ENCODE assay signal across 26 cellular contexts in genomic region chr20:47280228-47280627, GRCh38.
DNase-seq lines count a peak whose midpoint lies in the region; ATAC-seq, FAIRE-seq and TF ChIP-seq lines count a peak whose summit lies in the region.
"Had no signal": no experiment of that assay in that cellular context is flagged by ENCODE, and none has a peak within 500 bp of the region (broad histone marks: within the 10 kb centered on the region; RNA-seq: fewer than 3 reads in every experiment).

No MANE protein-coding gene starts in this region.

- H3K4me3 ChIP-seq in endodermal cell (ENCODE audit: low read length), result no peak overlapping the region
- H3K4me3 ChIP-seq: mucosa of descending colon, upper lobe of left lung had no signal

- no peak for ATAC-seq in activated T-cell treated with anti-CD3 and anti-CD28 coated beads, Interleukin-2, amount 50 U/mL, for 72 hours (replicated peaks in 1 of 2)
- ATAC-seq: activated CD8-positive, alpha-beta T cell treated with anti-CD3 and anti-CD28 coated beads, Interleukin-2, amount 10 ng/mL, durations not matched to agents 7 days and 5 days; foreskin keratinocyte; mucosa of descending colon; SK-N-SH treated with all-trans-retinoic acid at 6 μM for 48 hours had no signal

- no peaks in the 10 kb centered on the region for H3K4me1 ChIP-seq in endodermal cell (ENCODE audit: control insufficient read depth, insufficient read depth, low read length)

- no peak overlapping the region for H3K9ac ChIP-seq in endodermal cell (ENCODE audit: extremely low read depth, low read length, poor library complexity, severe bottlenecking)

- TF ChIP-seq CTCF in endodermal cell (conservative IDR thresholded peaks at IDR 0.05), result peak; percentile 16
- no peak for TF ChIP-seq CTCF in osteocyte (IDR thresholded peaks at IDR 0.05)

- no peaks in the 10 kb centered on the region for H3K27me3 Mint-ChIP-seq in activated T-cell treated with anti-CD3 and anti-CD28 coated beads, Interleukin-2, amount 50 U/mL, for 24 hours
- no peaks in the 10 kb centered on the region for H3K27me3 Mint-ChIP-seq in activated T-cell treated with anti-CD3 and anti-CD28 coated beads, Interleukin-2, amount 50 U/mL, for 72 hours (ENCODE audit: low read depth)
- H3K27me3 Mint-ChIP-seq in endodermal cell (ENCODE audit: insufficient read depth) (no peaks in the 10 kb centered on the region), osteocyte (ENCODE audit: unreplicated experiment) (no peaks in the 10 kb centered on the region)
- no peaks in the 10 kb centered on the region for H3K27me3 Mint-ChIP-seq in activated CD4-positive, alpha-beta memory T cell treated with anti-CD3 and anti-CD28 coated beads for 36 hours

- no peak overlapping the region for H3K4me3 Mint-ChIP-seq in activated T-cell treated with anti-CD3 and anti-CD28 coated beads, Interleukin-2, amount 50 U/mL, for 24 hours
- H3K4me3 Mint-ChIP-seq in activated T-cell treated with anti-CD3 and anti-CD28 coated beads, Interleukin-2, amount 50 U/mL, for 72 hours, result no peak overlapping the region
- H3K4me3 Mint-ChIP-seq in endodermal cell (no peak overlapping the region), osteocyte (ENCODE audit: unreplicated experiment) (no peak overlapping the region)
- no peak overlapping the region for H3K4me3 Mint-ChIP-seq in activated CD4-positive, alpha-beta memory T cell treated with anti-CD3 and anti-CD28 coated beads for 36 hours
- H3K4me3 Mint-ChIP-seq: activated CD8-positive, alpha-beta T cell treated with anti-CD3 and anti-CD28 coated beads, Interleukin-2, amount 10 ng/mL, durations not matched to agents 7 days and 5 days; T-helper 2 cell treated with Interferon-gamma antibody and Interleukin-4, amounts not matched to agents 5 μg/mL and 100 μg/mL, for 36 hours had no signal

- no peaks in the 10 kb centered on the region for H3K9me3 ChIP-seq in endodermal cell (ENCODE audit: control insufficient read depth, low read length)
- H3K9me3 ChIP-seq: mucosa of descending colon, upper lobe of left lung had no signal

- peaks cover 29% of the 10 kb centered on the region for H3K4me1 Mint-ChIP-seq in activated T-cell treated with anti-CD3 and anti-CD28 coated beads, Interleukin-2, amount 50 U/mL, for 24 hours (ENCODE audit: low read depth)
- peaks cover 33% of the 10 kb centered on the region for H3K4me1 Mint-ChIP-seq in activated T-cell treated with anti-CD3 and anti-CD28 coated beads, Interleukin-2, amount 50 U/mL, for 72 hours (ENCODE audit: low read depth)
- H3K4me1 Mint-ChIP-seq in endodermal cell, result peaks cover 9% of the 10 kb centered on the region
- peaks cover 63% of the 10 kb centered on the region for H3K4me1 Mint-ChIP-seq in osteocyte (ENCODE audit: unreplicated experiment)
- peaks cover 15% of the 10 kb centered on the region for H3K4me1 Mint-ChIP-seq in activated CD4-positive, alpha-beta memory T cell treated with anti-CD3 and anti-CD28 coated beads for 36 hours (ENCODE audit: low read depth)

- no peak overlapping the region for H3K27ac ChIP-seq in endodermal cell (ENCODE audit: low read depth, low read length)
- H3K27ac ChIP-seq: foreskin keratinocyte, HL-60, upper lobe of left lung had no signal

- H3K9me3 Mint-ChIP-seq in activated T-cell treated with anti-CD3 and anti-CD28 coated beads, Interleukin-2, amount 50 U/mL, for 24 hours, result no peaks in the 10 kb centered on the region
- no peaks in the 10 kb centered on the region for H3K9me3 Mint-ChIP-seq in activated T-cell treated with anti-CD3 and anti-CD28 coated beads, Interleukin-2, amount 50 U/mL, for 72 hours
- H3K9me3 Mint-ChIP-seq in endodermal cell, result no peaks in the 10 kb centered on the region
- no peaks in the 10 kb centered on the region for H3K9me3 Mint-ChIP-seq in osteocyte (ENCODE audit: unreplicated experiment)
- H3K9me3 Mint-ChIP-seq in activated CD4-positive, alpha-beta memory T cell treated with anti-CD3 and anti-CD28 coated beads for 36 hours, result no peaks in the 10 kb centered on the region
- H3K9me3 Mint-ChIP-seq: T-helper 2 cell treated with Interferon-gamma antibody and Interleukin-4, amounts not matched to agents 5 μg/mL and 100 μg/mL, for 36 hours had no signal

- H3K27me3 ChIP-seq in endodermal cell (ENCODE audit: control insufficient read depth, insufficient read depth, low read length, poor library complexity, severe bottlenecking), result no peaks in the 10 kb centered on the region
- H3K27me3 ChIP-seq: foreskin keratinocyte, upper lobe of left lung had no signal

- intact Hi-C loops in activated CD4-positive, alpha-beta memory T cell treated with anti-CD3 and anti-CD28 coated beads for 36 hours (cut with micrococcal nuclease), result no loop called here

- H3K27ac Mint-ChIP-seq in activated T-cell treated with anti-CD3 and anti-CD28 coated beads, Interleukin-2, amount 50 U/mL, for 24 hours, result peak overlapping the region; percentile 15
- no peak overlapping the region for H3K27ac Mint-ChIP-seq in activated T-cell treated with anti-CD3 and anti-CD28 coated beads, Interleukin-2, amount 50 U/mL, for 72 hours
- H3K27ac Mint-ChIP-seq in endodermal cell (peak overlapping the region; percentile 90), osteocyte (ENCODE audit: unreplicated experiment) (peak overlapping the region; percentile 76)
- no peak overlapping the region for H3K27ac Mint-ChIP-seq in activated CD4-positive, alpha-beta memory T cell treated with anti-CD3 and anti-CD28 coated beads for 36 hours
- H3K27ac Mint-ChIP-seq: T-helper 2 cell treated with Interferon-gamma antibody and Interleukin-4, amounts not matched to agents 5 μg/mL and 100 μg/mL, for 36 hours had no signal

- FAIRE-seq in HTR-8/SVneo (lab: Jason Lieb, UNC), result peak; percentile 91
- FAIRE-seq: A204.1 had no signal

- CTCF ChIA-PET in activated CD4-positive, alpha-beta memory T cell treated with anti-CD3 and anti-CD28 coated beads for 36 hours (lab: Charles Lee), result interaction anchor here (2.1 kb wide), 1 partner anchor 7 kb away, joined by 6 read pairs; no protein-coding TSS in a partner anchor

- WGBS in endodermal cell (ENCODE audit: insufficient coverage in 1 of 2, insufficient read length in 1 of 2), 2 experiments, result 92 to 100% methylated on average over 1 to 7 of the region's 7 CpGs

- H3K36me3 ChIP-seq in endodermal cell (ENCODE audit: control insufficient read depth, insufficient read depth, low read length), result peaks cover 93% of the 10 kb centered on the region

- POLR2A ChIA-PET in activated CD4-positive, alpha-beta memory T cell treated with anti-CD3 and anti-CD28 coated beads for 36 hours (lab: Charles Lee), result no interaction called here

- DNase-seq in activated T-cell treated with anti-CD3 and anti-CD28 coated beads, Interleukin-2, amount 50 U/mL, for 24 hours, result no peak
- DNase-seq in activated T-cell treated with anti-CD3 and anti-CD28 coated beads, Interleukin-2, amount 50 U/mL, for 72 hours, result no peak
- no peak for DNase-seq in HTR-8/SVneo (ENCODE audit: insufficient read length, low spot score)
- no peak for DNase-seq in endodermal cell
- no peak for DNase-seq in osteocyte (ENCODE audit: extremely low spot score, unreplicated experiment)
- no peak for DNase-seq in activated CD4-positive, alpha-beta memory T cell treated with anti-CD3 and anti-CD28 coated beads for 36 hours
- DNase-seq in T1000 (lab: John Stamatoyannopoulos, UW), result no peak
- no peak for DNase-seq in activated gamma-delta T cell treated with Interleukin-2 at 50 U/mL for 16 hours
- DNase-seq: activated CD4-positive, CD25-positive, alpha-beta regulatory T cell; activated CD8-positive, alpha-beta T cell treated with anti-CD3 and anti-CD28 coated beads, Interleukin-2, amount 10 ng/mL, durations not matched to agents 7 days and 5 days; activated naive CD4-positive, alpha-beta T cell treated with anti-CD3 and anti-CD28 coated beads, Interleukin-2, amount 50 U/mL, for 16 hours; Calu3; erythroblast; foreskin keratinocyte; hippocampal formation; IMR-90; mucosa of descending colon; NCI-H2107; NCI-H510A; occipital lobe; RPMI8226; upper lobe of left lung had no signal

- peaks cover 94% of the 10 kb centered on the region for H3K36me3 Mint-ChIP-seq in activated T-cell treated with anti-CD3 and anti-CD28 coated beads, Interleukin-2, amount 50 U/mL, for 24 hours (ENCODE audit: low read depth)
- H3K36me3 Mint-ChIP-seq in activated T-cell treated with anti-CD3 and anti-CD28 coated beads, Interleukin-2, amount 50 U/mL, for 72 hours (ENCODE audit: insufficient read depth in 2 of 2), result peaks cover 8 to 24% of the 10 kb centered on the region in 2 donors
- H3K36me3 Mint-ChIP-seq in endodermal cell (ENCODE audit: low read depth), result peaks cover 92% of the 10 kb centered on the region
- H3K36me3 Mint-ChIP-seq in osteocyte (ENCODE audit: unreplicated experiment), result peaks cover 60% of the 10 kb centered on the region
- H3K36me3 Mint-ChIP-seq in activated CD4-positive, alpha-beta memory T cell treated with anti-CD3 and anti-CD28 coated beads for 36 hours, result peaks cover 48% of the 10 kb centered on the region

Comparison
In these comparisons a context has a peak if more than half of its experiments do, and no peak if none do; other contexts are left out.
1. H3K27ac Mint-ChIP-seq: peak in activated T-cell treated with anti-CD3 and anti-CD28 coated beads, Interleukin-2, amount 50 U/mL, for 24 hours (single experiment), endodermal cell (single experiment) and osteocyte (single experiment); none in activated T-cell treated with anti-CD3 and anti-CD28 coated beads, Interleukin-2, amount 50 U/mL, for 72 hours (single experiment) and activated CD4-positive, alpha-beta memory T cell treated with anti-CD3 and anti-CD28 coated beads for 36 hours (single experiment).